In genomic region chr15:59131456-59131855, GRCh38 we compare ENCODE assay signal across 23 cellular contexts. TPM values are rescaled to one million over a fixed set of nuclear protein-coding genes. Genes with fewer than 3 reads are reported as not detected.
DNase-seq lines count a peak whose midpoint lies in the region; ATAC-seq, FAIRE-seq and TF ChIP-seq lines count a peak whose summit lies in the region.
"Had no signal": no experiment of that assay in that cellular context is flagged by ENCODE, and none has a peak within 500 bp of the region (broad histone marks: within the 10 kb centered on the region; RNA-seq: fewer than 3 reads in every experiment).

No MANE protein-coding gene starts in this region.

- peaks cover 4% of the 10 kb centered on the region; the same call in 1 of the 2 replicates for H4K20me1 ChIP-seq in GM23338 (replicated peaks; ENCODE audit: insufficient read depth)
- H4K20me1 ChIP-seq in H1 (replicated peaks in 1 of 2; ENCODE audit: control insufficient read depth in 1 of 2, insufficient read depth in 2 of 2, low read length in 2 of 2): no peaks in the 10 kb centered on the region

- no peak overlapping the region for H4K5ac ChIP-seq in H1 (ENCODE audit: insufficient read length, low read depth, low read length)

- TF ChIP-seq CTCF in GM23338 (conservative IDR thresholded peaks at IDR 0.05; ENCODE audit: low read depth in 2 of 2) (no peak), H1 (IDR thresholded peaks at IDR 0.05; ENCODE audit: control extremely low read depth in 1 of 3, insufficient read depth in 1 of 3, low read depth in 1 of 3, low read length in 3 of 3) (no peak), osteocyte (IDR thresholded peaks at IDR 0.05) (no peak)

- no peak overlapping the region for H2BK5ac ChIP-seq in H1 (ENCODE audit: low read depth, low read length)

- H3K4me1 ChIP-seq in GM23338 (ENCODE audit: insufficient read depth) (no peaks in the 10 kb centered on the region; the same call in 1 of the 2 replicates), H1 (replicated peaks in 1 of 4; ENCODE audit: control insufficient read depth in 3 of 4, insufficient read depth in 4 of 4, low read length in 3 of 4) (no peaks in the 10 kb centered on the region; a peak in 1 of 7 replicates)
- H3K4me1 ChIP-seq: BE2C had no signal

- peaks cover 4% of the 10 kb centered on the region for H3K27me3 Mint-ChIP-seq in GM23338 (ENCODE audit: insufficient read depth, low read depth, poor library complexity)
- no peaks in the 10 kb centered on the region for H3K27me3 Mint-ChIP-seq in osteocyte (ENCODE audit: unreplicated experiment)
- H3K27me3 Mint-ChIP-seq: CD4-positive, CD25-positive, alpha-beta regulatory T cell; CD8-positive, alpha-beta memory T cell; IgD-negative memory B cell had no signal

- no peak overlapping the region for H3K18ac ChIP-seq in H1 (ENCODE audit: extremely low read depth, low read length)

- H2BK120ac ChIP-seq in H1 (replicated peaks; ENCODE audit: low read depth, low read length): no peak overlapping the region

- no peak overlapping the region for H2BK15ac ChIP-seq in H1 (ENCODE audit: low read length)

- H3K27me3 ChIP-seq in GM23338 (ENCODE audit: insufficient read depth) (no peaks in the 10 kb centered on the region), H1 (replicated peaks in 1 of 4; ENCODE audit: control insufficient read depth in 3 of 4, extremely low read depth in 1 of 4, insufficient read depth in 3 of 4, low read length in 3 of 4) (no peaks in the 10 kb centered on the region)
- H3K27me3 ChIP-seq: BE2C had no signal

- H2AFZ ChIP-seq in GM23338: no peak overlapping the region
- H2AFZ ChIP-seq in H1 (ENCODE audit: low read length): no peak overlapping the region

- 93% methylated on average over 16 of the region's 16 CpGs; no CpG with 5 or more reads in 1 of the 2 experiments for WGBS in H1 (ENCODE audit: extremely low coverage in 1 of 2, insufficient coverage in 1 of 2, insufficient read length in 1 of 2, insufficient replicate concordance in 2 of 2, low coverage in 1 of 2, low lambda C conversion rate in 2 of 2, missing lambda C conversion rate in 1 of 2), 2 experiments

- peaks cover 30% of the 10 kb centered on the region; the same call in 2 of the 3 replicates for H3K9me3 Mint-ChIP-seq in GM23338
- H3K9me3 Mint-ChIP-seq in osteocyte (ENCODE audit: unreplicated experiment): peaks cover 29% of the 10 kb centered on the region

- POLR2A ChIA-PET in H1 (lab: Charles Lee; ENCODE audit: partially characterized antibody): interaction anchor here (0.8 to 1.4 kb wide), 3 partner anchors 9 to 15 kb away, joined by 3 to 5 read pairs (median 4); no protein-coding TSS in a partner anchor

- H4K91ac ChIP-seq in H1 (replicated peaks; ENCODE audit: insufficient read length, low read length): no peak overlapping the region

- H3K4me1 Mint-ChIP-seq in GM23338: peaks cover 2% of the 10 kb centered on the region
- no peaks in the 10 kb centered on the region for H3K4me1 Mint-ChIP-seq in osteocyte (ENCODE audit: unreplicated experiment)
- H3K4me1 Mint-ChIP-seq: CD8-positive, alpha-beta memory T cell had no signal

- H3K36me3 ChIP-seq in GM23338 (ENCODE audit: insufficient read depth): peaks cover 16% of the 10 kb centered on the region
- peaks cover 6 to 69% (median 28%) of the 10 kb centered on the region in 4 experiments; a peak in 7 of 8 replicates for H3K36me3 ChIP-seq in H1 (ENCODE audit: control insufficient read depth in 2 of 4, insufficient read depth in 4 of 4, low read length in 3 of 4)

- no peaks in the 10 kb centered on the region for H3K23me2 ChIP-seq in H1 (ENCODE audit: low read depth, low read length)

- H2BK20ac ChIP-seq in H1 (ENCODE audit: low read length): no peak overlapping the region

- no peak overlapping the region for H3K4me3 ChIP-seq in GM23338
- no peak overlapping the region for H3K4me3 ChIP-seq in H1 (ENCODE audit: extremely low read depth in 1 of 4, insufficient read depth in 2 of 4, low read depth in 3 of 4, low read length in 4 of 4)
- H3K4me3 ChIP-seq: GM12878 had no signal

- no peak overlapping the region for H3K14ac ChIP-seq in H1 (ENCODE audit: insufficient read length)

- H3K4me2 ChIP-seq in GM23338: no peak overlapping the region
- H3K4me2 ChIP-seq in H1 (ENCODE audit: insufficient read depth in 1 of 2, low read depth in 2 of 2, low read length in 2 of 2): no peak overlapping the region

- H2BK12ac ChIP-seq in H1 (ENCODE audit: low read depth, low read length): no peak overlapping the region

- H3K9me2 ChIP-seq in GM23338 (ENCODE audit: insufficient read depth): no peaks in the 10 kb centered on the region

- no peak overlapping the region for H3K4me3 Mint-ChIP-seq in GM23338
- no peak overlapping the region for H3K4me3 Mint-ChIP-seq in osteocyte (ENCODE audit: unreplicated experiment)
- H3K4me3 Mint-ChIP-seq: CD4-positive, CD25-positive, alpha-beta regulatory T cell; CD8-positive, alpha-beta memory T cell; IgD-negative memory B cell had no signal

- no peaks in the 10 kb centered on the region for H3K79me1 ChIP-seq in H1 (ENCODE audit: low read depth, low read length)

- no peak overlapping the region for H3K56ac ChIP-seq in H1 (replicated peaks; ENCODE audit: insufficient read length, low read depth, low read length)

- H3K9me3 ChIP-seq in H1 (ENCODE audit: insufficient read depth in 2 of 2, low read depth in 1 of 2, low read length in 1 of 2): peaks cover 3 to 6% of the 10 kb centered on the region in 2 experiments; a peak in 1 of 4 replicates
- H3K9me3 ChIP-seq: BE2C had no signal

- H3K23ac ChIP-seq in H1 (ENCODE audit: insufficient read length): no peak overlapping the region

- H3K9ac ChIP-seq in H1 (replicated peaks in 1 of 4; ENCODE audit: extremely low read depth in 1 of 4, low read depth in 3 of 4, low read length in 3 of 4): no peak overlapping the region

- peak; percentile 51; the same call in 2 of the 3 replicates for ATAC-seq in GM23338
- no peak for ATAC-seq in HG03571 (IDR thresholded peaks at IDR 0.05; ENCODE audit: unreplicated experiment)
- ATAC-seq: GM12878, HepG2 had no signal

- FAIRE-seq in H1 (lab: Jason Lieb, UNC): no peak
- FAIRE-seq: GM12878, GM19239, H54, HepG2 had no signal

- H4K8ac ChIP-seq in H1 (ENCODE audit: extremely low read depth, insufficient read depth, low read length): peak overlapping the region; percentile 41; the same call in 1 of the 2 replicates

- TF ChIP-seq POLR2A in H1 (IDR thresholded peaks at IDR 0.05; ENCODE audit: control extremely low read depth in 1 of 2, low read depth in 2 of 2, low read length in 2 of 2): no peak; a peak in 1 of 3 replicates

- H3K79me2 ChIP-seq in GM23338 (replicated peaks; ENCODE audit: insufficient read depth): peaks cover 40% of the 10 kb centered on the region
- H3K79me2 ChIP-seq in H1 (ENCODE audit: control insufficient read depth in 1 of 2, insufficient read depth in 2 of 2, low read length in 2 of 2): peaks cover 0 to 6% of the 10 kb centered on the region in 2 experiments; a peak in 1 of 4 replicates

- H3K4ac ChIP-seq in H1 (replicated peaks; ENCODE audit: insufficient read length, low read depth, low read length): no peak overlapping the region

- H2AK5ac ChIP-seq in H1 (ENCODE audit: low read depth, low read length): no peak overlapping the region

- no peak overlapping the region for H3K27ac ChIP-seq in GM23338 (ENCODE audit: low read depth)
- H3K27ac ChIP-seq in H1 (ENCODE audit: low read depth, low read length): no peak overlapping the region

- TF ChIP-seq RAD21 in H1 (IDR thresholded peaks at IDR 0.05 in 1 of 2, conservative IDR thresholded peaks at IDR 0.05 in 1 of 2; ENCODE audit: low read depth in 2 of 2, low read length in 2 of 2): no peak

- H3K36me3 Mint-ChIP-seq in GM23338 (ENCODE audit: low read depth) (peaks cover 94% of the 10 kb centered on the region), osteocyte (ENCODE audit: unreplicated experiment) (peaks cover 67% of the 10 kb centered on the region)

- H3K27ac Mint-ChIP-seq in GM23338: no peak overlapping the region
- no peak overlapping the region for H3K27ac Mint-ChIP-seq in osteocyte (ENCODE audit: unreplicated experiment)
- H3K27ac Mint-ChIP-seq: CD4-positive, CD25-positive, alpha-beta regulatory T cell; CD8-positive, alpha-beta memory T cell; IgD-negative memory B cell had no signal

- no peak for TF ChIP-seq EP300 in H1 (IDR thresholded peaks at IDR 0.05; ENCODE audit: borderline replicate concordance in 1 of 2, low read depth in 2 of 2, low read length in 2 of 2)

- H3F3A ChIP-seq in GM23338 (replicated peaks; ENCODE audit: low read depth): no peaks in the 10 kb centered on the region

- CTCF ChIA-PET in H1 (lab: Charles Lee; ENCODE audit: partially characterized antibody): interaction anchor here (0.6 to 1.3 kb wide), 3 partner anchors 8 to 383 kb away, joined by 3 to 4 read pairs (median 3); no protein-coding TSS in a partner anchor

- DNase-seq in GM23338 (ENCODE audit: low spot score): no peak
- DNase-seq in H1 (ENCODE audit: low read depth in 1 of 2, low spot score in 2 of 2): no peak
- DNase-seq in osteocyte (ENCODE audit: extremely low spot score, unreplicated experiment): peak; percentile 60
- no peak for DNase-seq in LoVo (ENCODE audit: low spot score)
- no peak for DNase-seq in stimulated activated CD4-positive, alpha-beta T cell treated with anti-CD3 and anti-CD28 coated beads, Interleukin-4, amount 100 ng/mL, for 24 hours
- no peak for DNase-seq in mesenteric fat pad (ENCODE audit: low spot score)
- DNase-seq: ACHN; BE2C; C1 segment of cervical spinal cord; CD4-positive, CD25-positive, alpha-beta regulatory T cell; CD8-positive, alpha-beta memory T cell; COR-L47; DMS 273 treated with DMSO at 0.1 percent for 48 hours; DMS53; DND-41; EL; HCEC 1CT had no signal

TF ChIP-seq in GM23338, 12 proteins besides CTCF, POLR2A, EP300 and RAD21 (continues in another document):
- TF ChIP-seq POLR2AphosphoS5 (IDR thresholded peaks at IDR 0.05; ENCODE audit: low read depth): no peak
- TF ChIP-seq STAT1 (IDR thresholded peaks at IDR 0.05; ENCODE audit: unreplicated experiment): no peak

TF ChIP-seq in H1, 55 proteins besides CTCF, POLR2A, EP300 and RAD21:
- no peak for TF ChIP-seq POU5F1 (IDR thresholded peaks at IDR 0.05; ENCODE audit: low read depth, low read length)
TF ChIP-seq in H1: peak in this region for 0.

RNA-seq across cellular contexts. Expression of gene CCNB2, which starts 26.5 kb away (rescaled TPM):
- 108 and 120 TPM in 2 replicates for total RNA-seq in GM23338 (2014; rRNA removed; shearing (Covaris generic))
- 72.8 and 81.8 TPM in 2 replicates for polyA plus RNA-seq in GM23338 (2016; fragmentation: Nextera tagmentation; extraction: Ambion mirVana)
- 92.1 and 93.6 TPM in 2 replicates for total RNA-seq in H1 (2021; fragmentation: NEBNext Ultra II Directional; extraction: Animal tissue kit (Norgen Biotek cat#: 25700))
- 70.7 and 76.0 TPM in 2 replicates for polyA plus RNA-seq in H1 (2011; rRNA removed)
- 112 TPM for polyA plus RNA-seq in H1 (2011; cell fraction: cytosol; rRNA removed)
- 37.2 TPM for polyA plus RNA-seq in H1 (2011; cell fraction: nucleus; rRNA removed)
- 92.3 to 131 TPM (median 97.7 TPM) in 4 replicates for polyA plus RNA-seq in H1 (2012, experiment 1 of 2)
- polyA plus RNA-seq in H1 (2012, experiment 2 of 2): 29.6 TPM
- 80.0 TPM for polyA plus RNA-seq in H1 (2013, experiment 1 of 2)
- polyA plus RNA-seq in H1 (2013, experiment 2 of 2): 75.3 TPM
- polyA minus RNA-seq in H1 (2011; rRNA and poly(A)+ RNA removed): 65.5 and 66.2 TPM in 2 replicates
- 61.4 TPM for polyA minus RNA-seq in H1 (2011; cell fraction: cytosol; rRNA and poly(A)+ RNA removed)
- 44.7 TPM for polyA minus RNA-seq in H1 (2011; cell fraction: nucleus; rRNA and poly(A)+ RNA removed)
- 12.2 and 12.7 TPM in 2 replicates for total RNA-seq in osteocyte
- 0.67 TPM for total RNA-seq in mesenteric fat pad
